In the genomic region with DNA sequence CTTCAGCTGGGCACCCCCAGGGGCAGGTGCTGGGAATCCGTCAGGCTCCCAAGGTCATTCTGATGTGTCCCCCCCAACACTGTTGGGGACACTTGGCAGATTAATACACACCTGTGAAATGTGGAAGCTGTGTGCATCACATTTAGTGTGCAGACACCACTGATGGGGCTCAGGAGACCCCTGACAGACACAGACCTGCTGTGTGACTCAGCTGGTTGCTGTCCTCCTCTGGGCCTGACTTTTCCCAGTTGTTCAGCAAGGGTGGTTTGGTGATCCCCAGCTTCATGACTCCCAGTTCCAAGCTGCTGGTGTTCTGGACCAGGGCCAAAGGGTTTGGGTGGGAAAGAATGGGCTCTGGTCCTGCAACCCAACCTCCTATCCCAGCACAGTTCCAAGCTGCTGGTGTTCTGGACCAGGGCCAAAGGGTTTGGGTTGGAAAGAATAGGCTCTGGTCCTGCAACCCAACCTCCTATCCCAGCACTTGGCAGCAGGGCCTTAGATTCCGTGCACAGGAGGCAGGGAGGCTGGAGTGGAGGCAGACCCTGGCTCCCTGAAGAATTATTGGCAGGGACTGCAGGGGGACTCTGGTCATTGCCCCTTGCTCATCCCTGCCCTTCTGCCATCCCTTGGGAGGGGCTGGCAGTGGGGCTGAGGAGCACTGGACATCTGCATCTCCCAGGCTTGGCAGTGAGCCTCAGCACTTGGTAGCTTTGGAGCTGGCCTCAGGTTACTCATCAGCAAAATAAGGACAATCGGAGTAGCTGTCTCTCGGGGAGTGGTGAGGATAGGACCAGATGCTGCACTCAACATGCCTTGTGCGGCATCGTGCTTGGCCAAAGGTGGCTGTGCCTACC, we compare ENCODE assay signal across 19 cellular contexts. TPM values are rescaled to one million over a fixed set of nuclear protein-coding genes. Genes with fewer than 3 reads are reported as not detected.
DNase-seq lines count a peak whose midpoint lies in the region; ATAC-seq and TF ChIP-seq lines count a peak whose summit lies in the region.
"Had no signal": no experiment of that assay in that cellular context is flagged by ENCODE, and none has a peak within 500 bp of the region (broad histone marks: within the 10 kb centered on the region; RNA-seq: fewer than 3 reads in every experiment).

No MANE protein-coding gene starts in this region.

- intact Hi-C loops in posterior vena cava (cut with DNase I): loop anchor here in 1 of 2 donors (5.0 kb wide), 1 partner anchor 47 kb away; no protein-coding TSS in a partner anchor

- no peak for ATAC-seq in HG03159 (IDR thresholded peaks at IDR 0.05; ENCODE audit: unreplicated experiment)
- ATAC-seq: left lung had no signal

- DNase-seq in NCI-H1092 (lab: John Stamatoyannopoulos, UW): peak; percentile 43
- DNase-seq in NCI-H1092 treated with DMSO at 0.1 percent for 48 hours (lab: John Stamatoyannopoulos, UW): no peak
- peak; percentile 99 to 100 for DNase-seq in NCI-H446 (lab: John Stamatoyannopoulos, UW)
- DNase-seq in fibroblast of the aortic adventitia (ENCODE audit: low read depth): peak; percentile 74
- peak; percentile 62 for DNase-seq in posterior vena cava (ENCODE audit: low spot score)
- DNase-seq in SW 1271 (lab: John Stamatoyannopoulos, UW): no peak
- DNase-seq in NCI-H128 (lab: John Stamatoyannopoulos, UW; ENCODE audit: unreplicated experiment): no peak
- DNase-seq: activated CD4-positive, alpha-beta T cell treated with anti-CD3 and anti-CD28 coated beads for 48 hours; activated naive CD4-positive, alpha-beta T cell treated with anti-CD3 and anti-CD28 coated beads for 36 hours; activated T-cell treated with anti-CD3 and anti-CD28 coated beads, Interleukin-2, amount 50 U/mL, for 48 hours; CD4-positive, alpha-beta memory T cell; NCI-H1048; NCI-H524 treated with DMSO at 0.1 percent for 48 hours; T-helper 2 cell had no signal

- no peak overlapping the region for H3K4me3 ChIP-seq in fibroblast of the aortic adventitia (ENCODE audit: low read depth, low read length)
- H3K4me3 ChIP-seq: left lung, upper lobe of left lung had no signal

- TF ChIP-seq CTCF in fibroblast of the aortic adventitia (IDR thresholded peaks at IDR 0.05; ENCODE audit: insufficient read depth, low read length): no peak

RNA-seq across cellular contexts. Expression of a gene that starts 8.4 kb away (rescaled TPM):
- total RNA-seq in fibroblast of the aortic adventitia (ENCODE audit: low replicate concordance): 1.1 TPM in 1 of 2 replicates, not detected in the other
- under 1 TPM in 1 of 2 donors, not detected in 1; 0.76 TPM for total RNA-seq in posterior vena cava
- total RNA-seq: activated naive CD4-positive, alpha-beta T cell treated with anti-CD3 and anti-CD28 coated beads for 36 hours; left lung; SK-MEL-5; subcutaneous adipose tissue had no signal

RNA-seq across cellular contexts. Expression of a gene that starts 27.4 kb away (rescaled TPM):
- total RNA-seq in fibroblast of the aortic adventitia (ENCODE audit: low replicate concordance) (9.6 and 31.0 TPM in 2 replicates), posterior vena cava (10 to 100 TPM; 14.4 to 23.4 TPM)

RNA-seq across cellular contexts. Expression of a gene that starts 33.8 kb away (rescaled TPM):
- total RNA-seq in fibroblast of the aortic adventitia (ENCODE audit: low replicate concordance) (0.33 and 0.45 TPM in 2 replicates), posterior vena cava (10 to 100 TPM; 12.2 to 17.3 TPM)
- total RNA-seq: activated naive CD4-positive, alpha-beta T cell treated with anti-CD3 and anti-CD28 coated beads for 36 hours had no signal

Comparison
In these comparisons a context has a peak if more than half of its experiments do, and no peak if none do; other contexts are left out.
1. DNase-seq: peak in NCI-H1092 (single experiment), NCI-H446 (2 of 2), fibroblast of the aortic adventitia (single experiment) and posterior vena cava (single experiment); none in NCI-H1092 treated with DMSO at 0.1 percent for 48 hours (single experiment), SW 1271 (0 of 2) and NCI-H128 (single experiment).